Comparison of ENCODE assay signal across 32 cellular contexts in the genomic region with DNA sequence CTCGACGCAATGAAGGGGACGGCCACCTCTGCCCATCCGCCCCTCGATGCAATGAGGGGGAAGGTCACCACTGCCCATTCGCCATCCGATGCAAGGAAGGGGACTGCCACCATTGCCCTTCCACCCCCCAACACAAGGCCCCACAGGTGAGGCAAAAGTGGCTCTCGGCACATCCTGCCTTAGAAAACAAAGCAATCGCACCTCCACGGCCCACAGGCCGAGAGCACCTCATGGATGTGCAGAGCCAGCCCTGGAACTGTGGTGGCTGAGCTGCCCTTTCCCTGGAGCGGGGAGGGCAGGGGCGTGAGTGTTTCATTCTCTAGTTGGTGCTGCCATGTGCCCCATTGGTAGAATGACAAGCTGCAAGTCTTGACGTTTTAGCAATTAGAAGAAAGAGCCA.
"Had no signal": no experiment of that assay in that cellular context is flagged by ENCODE, and none has a peak within 500 bp of the region (broad histone marks: within the 10 kb centered on the region; RNA-seq: fewer than 3 reads in every experiment).

No MANE protein-coding gene starts in this region.

- H3K9me3 ChIP-seq: adrenal gland, body of pancreas, breast epithelium had no signal

- H3K27me3 Mint-ChIP-seq: activated B cell treated with CpG ODN at 0.5 μM for 24 hours; activated CD4-positive, alpha-beta memory T cell treated with anti-CD3 and anti-CD28 coated beads, Interleukin-2, amount 10 ng/mL, durations not matched to agents 7 days and 5 days; activated CD4-positive, alpha-beta T cell treated with anti-CD3 and anti-CD28 coated beads, Interleukin-2, amount 10 ng/mL, durations not matched to agents 7 days and 5 days; activated CD8-positive, alpha-beta memory T cell treated with anti-CD3 and anti-CD28 coated beads, Interleukin-2, amount 10 ng/mL, durations not matched to agents 7 days and 5 days; activated naive CD8-positive, alpha-beta T cell treated with anti-CD3 and anti-CD28 coated beads for 36 hours had no signal

- H3K27ac Mint-ChIP-seq: activated B cell treated with CpG ODN at 0.5 μM for 24 hours; activated CD4-positive, alpha-beta memory T cell treated with anti-CD3 and anti-CD28 coated beads, Interleukin-2, amount 10 ng/mL, durations not matched to agents 7 days and 5 days; activated CD4-positive, alpha-beta T cell treated with anti-CD3 and anti-CD28 coated beads, Interleukin-2, amount 10 ng/mL, durations not matched to agents 7 days and 5 days; activated CD8-positive, alpha-beta memory T cell treated with anti-CD3 and anti-CD28 coated beads, Interleukin-2, amount 10 ng/mL, durations not matched to agents 7 days and 5 days; activated CD8-positive, alpha-beta T cell treated with anti-CD3 and anti-CD28 coated beads, Interleukin-2, amount 10 ng/mL, durations not matched to agents 7 days and 5 days; activated naive CD4-positive, alpha-beta T cell treated with anti-CD3 and anti-CD28 coated beads for 36 hours; activated naive CD4-positive, alpha-beta T cell treated with anti-CD3 and anti-CD28 coated beads, Interleukin-2, amount 50 U/mL, for 72 hours; activated naive CD8-positive, alpha-beta T cell treated with anti-CD3 and anti-CD28 coated beads for 36 hours; activated T-cell treated with anti-CD3 and anti-CD28 coated beads, Interleukin-2, amount 50 U/mL, for 72 hours; activated T-helper 1 cell treated with anti-CD3 and anti-CD28 coated beads, Interleukin-12 subunit alpha, Interleukin-12 subunit beta, Interleukin-2, Interleukin-4 antibody, amounts not matched to agents 30 ng/mL and 10 ng/mL and 1 ng/mL, durations not matched to agents 14 hours and 24 hours and 36 hours; activated T-helper 17 cell treated with anti-CD3 and anti-CD28 coated beads, Interleukin-2, amount 50 U/mL, for 72 hours; T-helper 1 cell treated with Interleukin-12 subunit alpha and Interleukin-12 subunit beta and Interleukin-4 antibody, amounts not matched to agents 30 μg/mL and 1 μg/mL, for 36 hours; T-helper 2 cell treated with Interferon-gamma antibody and Interleukin-4, amounts not matched to agents 5 μg/mL and 100 μg/mL, for 36 hours had no signal

- H3K4me1 Mint-ChIP-seq: activated B cell treated with CpG ODN at 0.5 μM for 24 hours; activated CD4-positive, alpha-beta memory T cell treated with anti-CD3 and anti-CD28 coated beads, Interleukin-2, amount 10 ng/mL, durations not matched to agents 7 days and 5 days; activated CD4-positive, alpha-beta T cell treated with anti-CD3 and anti-CD28 coated beads, Interleukin-2, amount 10 ng/mL, durations not matched to agents 7 days and 5 days; activated CD8-positive, alpha-beta memory T cell treated with anti-CD3 and anti-CD28 coated beads, Interleukin-2, amount 10 ng/mL, durations not matched to agents 7 days and 5 days; activated naive CD8-positive, alpha-beta T cell treated with anti-CD3 and anti-CD28 coated beads for 36 hours; activated T-helper 17 cell treated with anti-CD3 and anti-CD28 coated beads, Interleukin-2, amount 50 U/mL, for 72 hours had no signal

- ATAC-seq: activated CD8-positive, alpha-beta memory T cell treated with anti-CD3 and anti-CD28 coated beads, Interleukin-2, amount 10 ng/mL, durations not matched to agents 7 days and 5 days; activated CD8-positive, alpha-beta T cell treated with anti-CD3 and anti-CD28 coated beads, Interleukin-2, amount 10 ng/mL, durations not matched to agents 7 days and 5 days; activated T-cell treated with anti-CD3 and anti-CD28 coated beads, Interleukin-2, amount 50 U/mL, for 72 hours; body of pancreas had no signal

- H3K4me1 ChIP-seq: adrenal gland, body of pancreas, breast epithelium had no signal

- H3K9me3 Mint-ChIP-seq: activated B cell treated with CpG ODN at 0.5 μM for 24 hours; activated CD4-positive, alpha-beta T cell treated with anti-CD3 and anti-CD28 coated beads, Interleukin-2, amount 10 ng/mL, durations not matched to agents 7 days and 5 days; activated naive CD4-positive, alpha-beta T cell treated with anti-CD3 and anti-CD28 coated beads for 36 hours; activated naive CD4-positive, alpha-beta T cell treated with anti-CD3 and anti-CD28 coated beads, Interleukin-2, amount 50 U/mL, for 72 hours; activated naive CD8-positive, alpha-beta T cell treated with anti-CD3 and anti-CD28 coated beads for 36 hours; activated T-cell treated with anti-CD3 and anti-CD28 coated beads, Interleukin-2, amount 50 U/mL, for 4 hours; activated T-cell treated with anti-CD3 and anti-CD28 coated beads, Interleukin-2, amount 50 U/mL, for 72 hours; activated T-helper 1 cell treated with anti-CD3 and anti-CD28 coated beads, Interleukin-12 subunit alpha, Interleukin-12 subunit beta, Interleukin-2, Interleukin-4 antibody, amounts not matched to agents 30 ng/mL and 10 ng/mL and 1 ng/mL, durations not matched to agents 14 hours and 24 hours and 36 hours; activated T-helper 17 cell treated with anti-CD3 and anti-CD28 coated beads, Interleukin-2, amount 50 U/mL, for 72 hours; T-helper 1 cell treated with Interleukin-12 subunit alpha and Interleukin-12 subunit beta and Interleukin-4 antibody, amounts not matched to agents 30 μg/mL and 1 μg/mL, for 36 hours; T-helper 2 cell treated with Interferon-gamma antibody and Interleukin-4, amounts not matched to agents 5 μg/mL and 100 μg/mL, for 36 hours had no signal

- H3K36me3 Mint-ChIP-seq: activated CD8-positive, alpha-beta memory T cell treated with anti-CD3 and anti-CD28 coated beads, Interleukin-2, amount 10 ng/mL, durations not matched to agents 7 days and 5 days; activated naive CD4-positive, alpha-beta T cell treated with anti-CD3 and anti-CD28 coated beads, Interleukin-2, amount 50 U/mL, for 72 hours; activated naive CD8-positive, alpha-beta T cell treated with anti-CD3 and anti-CD28 coated beads for 36 hours had no signal

- H3K36me3 ChIP-seq: adrenal gland, brain microvascular endothelial cell, breast epithelium had no signal

- DNase-seq: activated B cell treated with CpG ODN at 0.5 μM for 24 hours; activated CD4-positive, alpha-beta memory T cell treated with anti-CD3 and anti-CD28 coated beads, Interleukin-2, amount 10 ng/mL, durations not matched to agents 7 days and 5 days; activated CD4-positive, alpha-beta T cell treated with anti-CD3 and anti-CD28 coated beads, Interleukin-2, amount 10 ng/mL, durations not matched to agents 7 days and 5 days; activated CD4-positive, CD25-positive, alpha-beta regulatory T cell treated with anti-CD3 and anti-CD28 coated beads, Interleukin-2, amount 50 U/mL, for 72 hours; activated CD8-positive, alpha-beta memory T cell treated with anti-CD3 and anti-CD28 coated beads, Interleukin-2, amount 10 ng/mL, durations not matched to agents 7 days and 5 days; activated effector memory CD4-positive, alpha-beta T cell treated with anti-CD3 and anti-CD28 coated beads, Interleukin-2, amount 50 U/mL, for 16 hours; activated gamma-delta T cell treated with Interleukin-2 at 50 U/mL for 16 hours; activated naive CD4-positive, alpha-beta T cell; activated naive CD4-positive, alpha-beta T cell treated with anti-CD3 and anti-CD28 coated beads, Interleukin-2, amount 50 U/mL, for 16 hours; activated T-cell treated with anti-CD3 and anti-CD28 coated beads for 4 hours; activated T-cell treated with anti-CD3 and anti-CD28 coated beads, Interleukin-2, amount 50 U/mL, for 4 hours; adrenal gland; amniotic stem cell; aorta; brain microvascular endothelial cell; central memory CD4-positive, alpha-beta T cell; SW 1271; T-helper 1 cell; T-helper 2 cell; T-helper 9 cell had no signal

- H3K27ac ChIP-seq: adrenal gland, body of pancreas, brain microvascular endothelial cell, breast epithelium, VCaP had no signal

- H3K27me3 ChIP-seq: adrenal gland, body of pancreas, brain microvascular endothelial cell had no signal

- H3K4me3 ChIP-seq: adrenal gland, body of pancreas, breast epithelium had no signal

- H3K4me3 Mint-ChIP-seq: activated B cell treated with CpG ODN at 0.5 μM for 24 hours; activated CD4-positive, alpha-beta memory T cell treated with anti-CD3 and anti-CD28 coated beads, Interleukin-2, amount 10 ng/mL, durations not matched to agents 7 days and 5 days; activated CD4-positive, alpha-beta T cell treated with anti-CD3 and anti-CD28 coated beads, Interleukin-2, amount 10 ng/mL, durations not matched to agents 7 days and 5 days; activated CD8-positive, alpha-beta memory T cell treated with anti-CD3 and anti-CD28 coated beads, Interleukin-2, amount 10 ng/mL, durations not matched to agents 7 days and 5 days; activated CD8-positive, alpha-beta T cell treated with anti-CD3 and anti-CD28 coated beads, Interleukin-2, amount 10 ng/mL, durations not matched to agents 7 days and 5 days; activated naive CD4-positive, alpha-beta T cell treated with anti-CD3 and anti-CD28 coated beads for 36 hours; activated naive CD8-positive, alpha-beta T cell treated with anti-CD3 and anti-CD28 coated beads for 36 hours; activated T-cell treated with anti-CD3 and anti-CD28 coated beads, Interleukin-2, amount 50 U/mL, for 4 hours; activated T-cell treated with anti-CD3 and anti-CD28 coated beads, Interleukin-2, amount 50 U/mL, for 72 hours; activated T-helper 1 cell treated with anti-CD3 and anti-CD28 coated beads, Interleukin-12 subunit alpha, Interleukin-12 subunit beta, Interleukin-2, Interleukin-4 antibody, amounts not matched to agents 30 ng/mL and 10 ng/mL and 1 ng/mL, durations not matched to agents 14 hours and 24 hours and 36 hours; activated T-helper 17 cell treated with anti-CD3 and anti-CD28 coated beads, Interleukin-2, amount 50 U/mL, for 72 hours; T-helper 1 cell treated with Interleukin-12 subunit alpha and Interleukin-12 subunit beta and Interleukin-4 antibody, amounts not matched to agents 30 μg/mL and 1 μg/mL, for 36 hours; T-helper 2 cell treated with Interferon-gamma antibody and Interleukin-4, amounts not matched to agents 5 μg/mL and 100 μg/mL, for 36 hours had no signal
